22 cellular contexts compared by ENCODE assay signal in the genomic region with DNA sequence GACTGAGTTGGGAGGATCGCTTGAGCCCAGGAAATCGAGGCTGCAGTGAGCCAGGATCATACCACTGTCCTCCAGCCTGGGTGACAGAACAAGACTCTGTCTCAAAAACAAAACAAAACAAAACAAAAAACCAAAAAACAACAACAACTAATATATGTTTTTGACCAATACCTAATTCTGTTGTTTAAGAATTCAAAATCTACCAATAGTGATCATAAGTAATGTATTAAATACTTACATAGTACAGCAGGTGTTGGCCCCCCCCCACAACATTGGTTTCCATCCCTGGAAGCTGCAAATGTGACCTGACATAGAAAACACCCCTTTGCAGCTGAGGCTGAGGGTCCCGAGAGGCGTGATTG.
DNase-seq lines count a peak whose midpoint lies in the region; ATAC-seq and TF ChIP-seq lines count a peak whose summit lies in the region.
"Had no signal": no experiment of that assay in that cellular context is flagged by ENCODE, and none has a peak within 500 bp of the region (broad histone marks: within the 10 kb centered on the region; RNA-seq: fewer than 3 reads in every experiment).

No MANE protein-coding gene starts in this region.

- H3K36me3 Mint-ChIP-seq in activated CD4-positive, alpha-beta T cell treated with anti-CD3 and anti-CD28 coated beads for 36 hours (ENCODE audit: low read depth) = no peaks in the 10 kb centered on the region
- H3K36me3 Mint-ChIP-seq in endothelial cell (ENCODE audit: low read depth, unreplicated experiment) = no peaks in the 10 kb centered on the region

- POLR2A ChIA-PET in activated CD4-positive, alpha-beta T cell treated with anti-CD3 and anti-CD28 coated beads for 36 hours (lab: Charles Lee) = interaction anchor here (0.6 kb wide), 1 partner anchor 38 kb away, joined by 3 read pairs; no protein-coding TSS in a partner anchor
- POLR2A ChIA-PET in HEK293 (lab: Yijun Ruan, JAX) = interaction anchor here (0.5 kb wide), 1 partner anchor 369 kb away, joined by 3 read pairs; no protein-coding TSS in a partner anchor

- ATAC-seq in activated CD4-positive, alpha-beta T cell treated with anti-CD3 and anti-CD28 coated beads for 36 hours = no peak
- ATAC-seq in Right ventricle myocardium inferior (no peak), heart left ventricle (no peak)
- ATAC-seq: CD8-positive, alpha-beta T cell; GM12878 had no signal

- H3K9me3 ChIP-seq in heart left ventricle (no peaks in the 10 kb centered on the region), HEK293 (ENCODE audit: control insufficient read depth, insufficient read depth, low read depth, low read length) (no peaks in the 10 kb centered on the region)
- H3K9me3 ChIP-seq: BLaER1, Caco-2 had no signal

- H3K9me3 Mint-ChIP-seq in activated CD4-positive, alpha-beta T cell treated with anti-CD3 and anti-CD28 coated beads for 36 hours (ENCODE audit: low read depth) = no peaks in the 10 kb centered on the region
- H3K9me3 Mint-ChIP-seq in endothelial cell (ENCODE audit: unreplicated experiment) = no peaks in the 10 kb centered on the region
- H3K9me3 Mint-ChIP-seq: CD4-positive, CD25-positive, alpha-beta regulatory T cell; CD8-positive, alpha-beta T cell had no signal

- H3K27ac ChIP-seq in heart left ventricle (no peak overlapping the region), HEK293 (ENCODE audit: extremely low read depth, low read depth, low read length) (no peak overlapping the region)
- H3K27ac ChIP-seq: 22Rv1, BLaER1, C4-2B, GM23248 had no signal

- no peaks in the 10 kb centered on the region for H3K27me3 ChIP-seq in heart left ventricle
- H3K27me3 ChIP-seq: BLaER1 had no signal

- CTCF ChIA-PET in activated CD4-positive, alpha-beta T cell treated with anti-CD3 and anti-CD28 coated beads for 36 hours (lab: Charles Lee) = interaction anchor here (0.6 kb wide), 1 partner anchor 12 kb away, joined by 3 read pairs; no protein-coding TSS in a partner anchor
- CTCF ChIA-PET in HEK293 (lab: Yijun Ruan, JAX) = interaction anchor here (1.2 to 2.2 kb wide), 2 partner anchors 13 to 214 kb away, joined by 4 to 9 read pairs; no protein-coding TSS in a partner anchor

- no peaks in the 10 kb centered on the region for H3K4me1 Mint-ChIP-seq in activated CD4-positive, alpha-beta T cell treated with anti-CD3 and anti-CD28 coated beads for 36 hours
- no peaks in the 10 kb centered on the region for H3K4me1 Mint-ChIP-seq in endothelial cell (ENCODE audit: unreplicated experiment)

- H3K4me1 ChIP-seq in heart left ventricle (peaks cover 0 to 27% (median 10%) of the 10 kb centered on the region in 12 donors), HEK293 (ENCODE audit: control insufficient read depth, insufficient read depth, low read length) (no peaks in the 10 kb centered on the region)
- H3K4me1 ChIP-seq: Caco-2 had no signal

- no peak for TF ChIP-seq CTCF in heart left ventricle (IDR thresholded peaks at IDR 0.05)
- TF ChIP-seq CTCF in HEK293 (tag by site-specific recombination; IDR thresholded peaks at IDR 0.05) = no peak
- TF ChIP-seq CTCF in endothelial cell (IDR thresholded peaks at IDR 0.05; ENCODE audit: unreplicated experiment) = no peak

- H3K4me3 Mint-ChIP-seq in activated CD4-positive, alpha-beta T cell treated with anti-CD3 and anti-CD28 coated beads for 36 hours = no peak overlapping the region
- no peak overlapping the region for H3K4me3 Mint-ChIP-seq in endothelial cell (ENCODE audit: unreplicated experiment)
- H3K4me3 Mint-ChIP-seq: B cell; CD4-positive, CD25-positive, alpha-beta regulatory T cell; CD8-positive, alpha-beta T cell had no signal

- TF ChIP-seq POLR2A in heart left ventricle (IDR thresholded peaks at IDR 0.05) = no peak

- H3K27ac Mint-ChIP-seq in activated CD4-positive, alpha-beta T cell treated with anti-CD3 and anti-CD28 coated beads for 36 hours = no peak overlapping the region
- no peak overlapping the region for H3K27ac Mint-ChIP-seq in endothelial cell (ENCODE audit: unreplicated experiment)
- H3K27ac Mint-ChIP-seq: B cell; CD4-positive, CD25-positive, alpha-beta regulatory T cell; CD8-positive, alpha-beta T cell had no signal

- intact Hi-C loops in activated CD4-positive, alpha-beta T cell treated with anti-CD3 and anti-CD28 coated beads for 36 hours (cut with DNase I, micrococcal nuclease) = no loop called here
- intact Hi-C loops in Right ventricle myocardium inferior (cut with DNase I) (loop anchor here (5.0 kb wide), 1 partner anchor 77 kb away; a partner anchor contains a TSS), heart left ventricle (cut with DNase I) (loop anchor here in 2 of 10 donors (5.0 to 10.0 kb wide), 2 partner anchors 57 to 235 kb away; no protein-coding TSS in a partner anchor)

- H3K27me3 Mint-ChIP-seq in activated CD4-positive, alpha-beta T cell treated with anti-CD3 and anti-CD28 coated beads for 36 hours = no peaks in the 10 kb centered on the region
- peaks cover 9% of the 10 kb centered on the region for H3K27me3 Mint-ChIP-seq in endothelial cell (ENCODE audit: unreplicated experiment)
- H3K27me3 Mint-ChIP-seq: B cell; CD4-positive, CD25-positive, alpha-beta regulatory T cell had no signal

- H3K4me3 ChIP-seq in heart left ventricle = no peak overlapping the region
- no peak overlapping the region for H3K4me3 ChIP-seq in HEK293 (ENCODE audit: low read depth, low read length)
- H3K4me3 ChIP-seq: BLaER1, GM12878, GM23248 had no signal

- WGBS in heart left ventricle, 4 donors = 85 to 89% (median 88%) methylated on average over 3 to 4 of the region's 4 CpGs

- no peaks in the 10 kb centered on the region for H3K36me3 ChIP-seq in heart left ventricle
- no peaks in the 10 kb centered on the region for H3K36me3 ChIP-seq in HEK293 (ENCODE audit: control insufficient read depth in 2 of 2, insufficient read depth in 1 of 2, low read length in 2 of 2)
- H3K36me3 ChIP-seq: BLaER1 had no signal

- peak; percentile 1 for DNase-seq in activated CD4-positive, alpha-beta T cell treated with anti-CD3 and anti-CD28 coated beads for 36 hours
- DNase-seq in activated CD4-positive, alpha-beta T cell treated with anti-CD3 and anti-CD28 coated beads, Interleukin-2, amount 50 U/mL, for 48 hours = no peak
- DNase-seq in Right ventricle myocardium inferior (ENCODE audit: missing footprints) (peak; percentile 25), heart left ventricle (no peak), endothelial cell (ENCODE audit: low spot score) (peak; percentile 1), DMS53 treated with DMSO at 0.1 percent for 48 hours (lab: John Stamatoyannopoulos, UW; ENCODE audit: unreplicated experiment) (no peak), occipital lobe (lab: John Stamatoyannopoulos, UW) (no peak)
- DNase-seq: CD4-positive, CD25-positive, alpha-beta regulatory T cell; DMS153; DMS79; EL; GDM1; GM23248; HCEC 1CT had no signal

TF ChIP-seq in HEK293, 187 proteins besides CTCF, POLR2A, EP300 and RAD21:
- TF ChIP-seq, protein P1, sequence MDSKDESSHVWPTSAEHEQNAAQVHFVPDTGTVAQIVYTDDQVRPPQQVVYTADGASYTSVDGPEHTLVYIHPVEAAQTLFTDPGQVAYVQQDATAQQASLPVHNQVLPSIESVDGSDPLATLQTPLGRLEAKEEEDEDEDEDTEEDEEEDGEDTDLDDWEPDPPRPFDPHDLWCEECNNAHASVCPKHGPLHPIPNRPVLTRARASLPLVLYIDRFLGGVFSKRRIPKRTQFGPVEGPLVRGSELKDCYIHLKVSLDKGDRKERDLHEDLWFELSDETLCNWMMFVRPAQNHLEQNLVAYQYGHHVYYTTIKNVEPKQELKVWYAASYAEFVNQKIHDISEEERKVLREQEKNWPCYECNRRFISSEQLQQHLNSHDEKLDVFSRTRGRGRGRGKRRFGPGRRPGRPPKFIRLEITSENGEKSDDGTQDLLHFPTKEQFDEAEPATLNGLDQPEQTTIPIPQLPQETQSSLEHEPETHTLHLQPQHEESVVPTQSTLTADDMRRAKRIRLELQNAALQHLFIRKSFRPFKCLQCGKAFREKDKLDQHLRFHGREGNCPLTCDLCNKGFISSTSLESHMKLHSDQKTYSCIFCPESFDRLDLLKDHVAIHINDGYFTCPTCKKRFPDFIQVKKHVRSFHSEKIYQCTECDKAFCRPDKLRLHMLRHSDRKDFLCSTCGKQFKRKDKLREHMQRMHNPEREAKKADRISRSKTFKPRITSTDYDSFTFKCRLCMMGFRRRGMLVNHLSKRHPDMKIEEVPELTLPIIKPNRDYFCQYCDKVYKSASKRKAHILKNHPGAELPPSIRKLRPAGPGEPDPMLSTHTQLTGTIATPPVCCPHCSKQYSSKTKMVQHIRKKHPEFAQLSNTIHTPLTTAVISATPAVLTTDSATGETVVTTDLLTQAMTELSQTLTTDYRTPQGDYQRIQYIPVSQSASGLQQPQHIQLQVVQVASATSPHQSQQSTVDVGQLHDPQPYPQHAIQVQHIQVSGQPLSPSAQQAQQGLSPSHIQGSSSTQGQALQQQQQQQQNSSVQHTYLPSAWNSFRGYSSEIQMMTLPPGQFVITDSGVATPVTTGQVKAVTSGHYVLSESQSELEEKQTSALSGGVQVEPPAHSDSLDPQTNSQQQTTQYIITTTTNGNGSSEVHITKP (tag by site-specific recombination; IDR thresholded peaks at IDR 0.05) = peak; percentile 63
- TF ChIP-seq, protein P2, sequence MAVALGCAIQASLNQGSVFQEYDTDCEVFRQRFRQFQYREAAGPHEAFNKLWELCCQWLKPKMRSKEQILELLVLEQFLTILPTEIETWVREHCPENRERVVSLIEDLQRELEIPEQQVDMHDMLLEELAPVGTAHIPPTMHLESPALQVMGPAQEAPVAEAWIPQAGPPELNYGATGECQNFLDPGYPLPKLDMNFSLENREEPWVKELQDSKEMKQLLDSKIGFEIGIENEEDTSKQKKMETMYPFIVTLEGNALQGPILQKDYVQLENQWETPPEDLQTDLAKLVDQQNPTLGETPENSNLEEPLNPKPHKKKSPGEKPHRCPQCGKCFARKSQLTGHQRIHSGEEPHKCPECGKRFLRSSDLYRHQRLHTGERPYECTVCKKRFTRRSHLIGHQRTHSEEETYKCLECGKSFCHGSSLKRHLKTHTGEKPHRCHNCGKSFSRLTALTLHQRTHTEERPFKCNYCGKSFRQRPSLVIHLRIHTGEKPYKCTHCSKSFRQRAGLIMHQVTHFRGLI (tag by site-specific recombination; IDR thresholded peaks at IDR 0.05) = no peak

Comparison
In these comparisons a context has a peak if more than half of its experiments do, and no peak if none do; other contexts are left out.
1. DNase-seq: peak in activated CD4-positive, alpha-beta T cell treated with anti-CD3 and anti-CD28 coated beads for 36 hours (single experiment), Right ventricle myocardium inferior (single experiment) and endothelial cell (single experiment); none in activated CD4-positive, alpha-beta T cell treated with anti-CD3 and anti-CD28 coated beads, Interleukin-2, amount 50 U/mL, for 48 hours (0 of 2), heart left ventricle (0 of 5), DMS53 treated with DMSO at 0.1 percent for 48 hours (single experiment) and occipital lobe (single experiment).